8 cellular contexts compared by ENCODE assay signal in genomic region chr13:46179576-46180368, GRCh38. TPM values are rescaled to one million over a fixed set of nuclear protein-coding genes. Genes with fewer than 3 reads are reported as not detected.
DNase-seq lines count a peak whose midpoint lies in the region; ATAC-seq and TF ChIP-seq lines count a peak whose summit lies in the region.

No MANE protein-coding gene starts in this region.

- peak overlapping the region; percentile 90 for H3K9ac ChIP-seq in SU-DHL-6 (ENCODE audit: low read length)

- no peak for TF ChIP-seq POLR2A in gastrocnemius medialis (IDR thresholded peaks at IDR 0.05)

- in situ Hi-C loops in gastrocnemius medialis (cut with MboI; ENCODE audit: low sequenced_read_pairs in 4 of 4), result no loop called here

- H3K79me2 ChIP-seq in SU-DHL-6 (ENCODE audit: insufficient read depth, low read length), result peaks cover 82% of the 10 kb centered on the region

- H3K27me3 ChIP-seq in SU-DHL-6 (ENCODE audit: low read length) (no peaks in the 10 kb centered on the region), gastrocnemius medialis (no peaks in the 10 kb centered on the region)

- H3K4me1 ChIP-seq in gastrocnemius medialis, result no peaks in the 10 kb centered on the region

- POLR2A ChIA-PET in activated naive CD8-positive, alpha-beta T cell treated with anti-CD3 and anti-CD28 coated beads, Interleukin-2, amount 10 ng/mL, durations not matched to agents 7 days and 5 days (lab: Charles Lee), result interaction anchor here (0.6 to 5.5 kb wide), 7 partner anchors 9 to 839 kb away, joined by 3 to 134 read pairs (median 7); partner anchors contain the start of gene TPT1

- peaks cover 42% of the 10 kb centered on the region for H3K36me3 Mint-ChIP-seq in activated naive CD8-positive, alpha-beta T cell treated with anti-CD3 and anti-CD28 coated beads, Interleukin-2, amount 10 ng/mL, durations not matched to agents 7 days and 5 days

- H2AFZ ChIP-seq in SU-DHL-6 (ENCODE audit: low read depth, low read length, severe bottlenecking), result no peak overlapping the region

- no peaks in the 10 kb centered on the region for H3K27me3 Mint-ChIP-seq in activated naive CD8-positive, alpha-beta T cell treated with anti-CD3 and anti-CD28 coated beads, Interleukin-2, amount 10 ng/mL, durations not matched to agents 7 days and 5 days

- peaks cover 42% of the 10 kb centered on the region for H4K20me1 ChIP-seq in SU-DHL-6 (ENCODE audit: low read depth, low read length)

- H3K4me3 Mint-ChIP-seq in activated naive CD8-positive, alpha-beta T cell treated with anti-CD3 and anti-CD28 coated beads, Interleukin-2, amount 10 ng/mL, durations not matched to agents 7 days and 5 days, result peak overlapping the region; percentile 98

- ATAC-seq in activated naive CD8-positive, alpha-beta T cell treated with anti-CD3 and anti-CD28 coated beads, Interleukin-2, amount 10 ng/mL, durations not matched to agents 7 days and 5 days (ENCODE audit: low read depth), result no peak
- ATAC-seq in gastrocnemius medialis, result no peak
- no peak for ATAC-seq in GM18907 (IDR thresholded peaks at IDR 0.05; ENCODE audit: unreplicated experiment)

- DNase-seq in CD1c-positive myeloid dendritic cell (ENCODE audit: extremely low spot score) (peak; percentile 80), gastrocnemius medialis (peak; percentile 15 to 35), 8988T (no peak), DMS79 (lab: John Stamatoyannopoulos, UW) (no peak), NCI-H146 (lab: John Stamatoyannopoulos, UW) (no peak)
- peak; percentile 75 for DNase-seq in activated naive CD8-positive, alpha-beta T cell treated with anti-CD3 and anti-CD28 coated beads, Interleukin-2, amount 10 ng/mL, durations not matched to agents 7 days and 5 days

- H3K9me2 ChIP-seq in SU-DHL-6 (replicated peaks; ENCODE audit: insufficient read depth, low read length), result no peaks in the 10 kb centered on the region

- H3K9me3 ChIP-seq in SU-DHL-6 (ENCODE audit: insufficient read depth, low read length), result no peaks in the 10 kb centered on the region
- no peaks in the 10 kb centered on the region for H3K9me3 ChIP-seq in gastrocnemius medialis

- H3K36me3 ChIP-seq in SU-DHL-6 (ENCODE audit: low read length) (peaks cover 36% of the 10 kb centered on the region), gastrocnemius medialis (no peaks in the 10 kb centered on the region)

- peaks cover 95% of the 10 kb centered on the region for H3F3A ChIP-seq in SU-DHL-6 (ENCODE audit: insufficient read depth)

- H3K27ac ChIP-seq in SU-DHL-6 (ENCODE audit: low read depth, low read length) (peak overlapping the region; percentile 99), gastrocnemius medialis (peak overlapping the region in 1 of 4 donors; percentile 22)

- peak overlapping the region; percentile 98 for H3K4me2 ChIP-seq in SU-DHL-6 (ENCODE audit: low read depth, low read length, poor library complexity, severe bottlenecking)

- H3K4me1 Mint-ChIP-seq in activated naive CD8-positive, alpha-beta T cell treated with anti-CD3 and anti-CD28 coated beads, Interleukin-2, amount 10 ng/mL, durations not matched to agents 7 days and 5 days, result peaks cover 60% of the 10 kb centered on the region

- intact Hi-C loops in gastrocnemius medialis (cut with DNase I; ENCODE audit: low total_unique reads), result no loop called here

- peak overlapping the region; percentile 100 for H3K27ac Mint-ChIP-seq in activated naive CD8-positive, alpha-beta T cell treated with anti-CD3 and anti-CD28 coated beads, Interleukin-2, amount 10 ng/mL, durations not matched to agents 7 days and 5 days

- H3K9me3 Mint-ChIP-seq in activated naive CD8-positive, alpha-beta T cell treated with anti-CD3 and anti-CD28 coated beads, Interleukin-2, amount 10 ng/mL, durations not matched to agents 7 days and 5 days, result no peaks in the 10 kb centered on the region

- peak overlapping the region; percentile 95 for H3K4me3 ChIP-seq in SU-DHL-6 (ENCODE audit: insufficient read depth, low read length, poor library complexity, severe bottlenecking)
- peak overlapping the region in 1 of 4 donors; percentile 11 for H3K4me3 ChIP-seq in gastrocnemius medialis

- no peak for TF ChIP-seq CTCF in SU-DHL-6 (IDR thresholded peaks at IDR 0.05; ENCODE audit: insufficient read depth, low read length, poor library complexity, severe bottlenecking)
- TF ChIP-seq CTCF in gastrocnemius medialis (IDR thresholded peaks at IDR 0.05 in 4 of 5, conservative IDR thresholded peaks at IDR 0.05 in 1 of 5), result no peak

RNA-seq across cellular contexts. Expression of gene LCP1, which starts 2.2 kb away (rescaled TPM):
- 1,000 to 10,000 TPM in 1 of 2 experiments, 100 to 1,000 TPM in 1; 965 to 1,009 TPM for total RNA-seq in activated naive CD8-positive, alpha-beta T cell treated with anti-CD3 and anti-CD28 coated beads, Interleukin-2, amount 10 ng/mL, durations not matched to agents 7 days and 5 days
- total RNA-seq in gastrocnemius medialis, result 10 to 100 TPM in 2 of 4 donors, 1 to 10 TPM in 2; 3.7 to 12.5 (median 10.1) TPM

RNA-seq across cellular contexts. Expression of gene LRRC63, which starts 32.0 kb away (rescaled TPM):
- total RNA-seq in activated naive CD8-positive, alpha-beta T cell treated with anti-CD3 and anti-CD28 coated beads, Interleukin-2, amount 10 ng/mL, durations not matched to agents 7 days and 5 days, result 1 to 10 TPM; 1.5 to 1.6 TPM
- total RNA-seq in gastrocnemius medialis, result not detected

Comparison
In these comparisons a context has a peak if more than half of its experiments do, and no peak if none do; other contexts are left out.
1. DNase-seq: peak in CD1c-positive myeloid dendritic cell (single experiment), activated naive CD8-positive, alpha-beta T cell treated with anti-CD3 and anti-CD28 coated beads, Interleukin-2, amount 10 ng/mL, durations not matched to agents 7 days and 5 days (single experiment) and gastrocnemius medialis (2 of 2); none in 8988T (single experiment), DMS79 (single experiment) and NCI-H146 (single experiment).
2. RNA of gene LCP1, which starts 2.2 kb away (total RNA-seq): 965 to 1,009 TPM in activated naive CD8-positive, alpha-beta T cell treated with anti-CD3 and anti-CD28 coated beads, Interleukin-2, amount 10 ng/mL, durations not matched to agents 7 days and 5 days; 3.7 to 12.5 TPM in gastrocnemius medialis; every median in the first group is over 10 times any median in the second.